1 cellular context compared by ENCODE assay signal in the genomic region with DNA sequence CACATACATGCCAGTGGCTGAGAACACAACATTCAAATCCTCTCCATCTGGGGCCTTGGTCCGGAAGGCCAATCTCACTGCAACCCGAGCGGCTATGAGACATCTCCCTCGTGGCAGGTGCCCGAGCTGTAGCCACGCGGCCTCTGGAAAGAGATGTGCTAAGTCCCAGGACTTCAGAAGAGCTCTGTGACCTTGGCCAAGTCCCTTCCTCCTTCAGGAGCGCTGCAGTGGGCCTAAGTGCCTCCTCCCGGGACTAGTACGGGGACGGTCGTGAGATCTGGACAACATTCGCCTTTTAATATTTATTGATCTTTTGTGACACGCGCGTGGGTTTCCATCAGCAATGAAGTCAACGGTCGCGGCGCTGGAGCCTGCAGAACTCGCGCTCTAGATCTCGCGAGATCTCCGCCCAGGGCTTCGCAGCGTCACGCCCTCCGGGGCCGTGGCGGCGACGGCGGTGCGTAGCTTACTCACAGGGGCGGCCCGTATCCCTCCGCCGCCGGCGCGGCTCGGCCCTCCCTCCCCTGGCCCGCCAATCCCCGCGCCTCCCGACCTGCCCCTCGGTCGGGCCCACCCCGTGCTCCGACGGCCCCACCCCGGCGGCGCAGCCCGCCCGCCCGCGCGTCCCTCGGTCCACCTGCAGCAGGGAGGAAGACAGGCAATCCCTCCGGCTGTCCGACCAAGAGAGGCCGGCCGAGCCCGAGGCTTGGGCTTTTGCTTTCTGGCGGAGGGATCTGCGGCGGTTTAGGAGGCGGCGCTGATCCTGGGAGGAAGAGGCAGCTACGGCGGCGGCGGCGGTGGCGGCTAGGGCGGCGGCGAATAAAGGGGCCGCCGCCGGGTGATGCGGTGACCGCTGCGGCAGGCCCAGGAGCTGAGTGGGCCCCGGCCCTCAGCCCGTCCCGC.
TF ChIP-seq lines count a peak whose summit lies in the region.

A gene (plus strand): TSS at position 588 of the 903 bp plus-strand sequence. CDS start 453 bp downstream, outside the sequence.

TF ChIP-seq in HepG2, 621 proteins besides CTCF, POLR2A, EP300 and RAD21 (continued from another document and continues in another):
- TF ChIP-seq, protein P1, sequence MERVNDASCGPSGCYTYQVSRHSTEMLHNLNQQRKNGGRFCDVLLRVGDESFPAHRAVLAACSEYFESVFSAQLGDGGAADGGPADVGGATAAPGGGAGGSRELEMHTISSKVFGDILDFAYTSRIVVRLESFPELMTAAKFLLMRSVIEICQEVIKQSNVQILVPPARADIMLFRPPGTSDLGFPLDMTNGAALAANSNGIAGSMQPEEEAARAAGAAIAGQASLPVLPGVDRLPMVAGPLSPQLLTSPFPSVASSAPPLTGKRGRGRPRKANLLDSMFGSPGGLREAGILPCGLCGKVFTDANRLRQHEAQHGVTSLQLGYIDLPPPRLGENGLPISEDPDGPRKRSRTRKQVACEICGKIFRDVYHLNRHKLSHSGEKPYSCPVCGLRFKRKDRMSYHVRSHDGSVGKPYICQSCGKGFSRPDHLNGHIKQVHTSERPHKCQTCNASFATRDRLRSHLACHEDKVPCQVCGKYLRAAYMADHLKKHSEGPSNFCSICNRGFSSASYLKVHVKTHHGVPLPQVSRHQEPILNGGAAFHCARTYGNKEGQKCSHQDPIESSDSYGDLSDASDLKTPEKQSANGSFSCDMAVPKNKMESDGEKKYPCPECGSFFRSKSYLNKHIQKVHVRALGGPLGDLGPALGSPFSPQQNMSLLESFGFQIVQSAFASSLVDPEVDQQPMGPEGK (CRISPR knock-in tag; IDR thresholded peaks at IDR 0.05), result peak; percentile 80
- peak; percentile 68; the same call in 1 of the 2 replicates for TF ChIP-seq ZNF317 (CRISPR knock-in tag; IDR thresholded peaks at IDR 0.05)
- TF ChIP-seq ZNF776 (CRISPR knock-in tag; IDR thresholded peaks at IDR 0.05), result no peak; the same call in 1 of the 2 replicates
- peak; percentile 61; the same call in 1 of the 2 replicates for TF ChIP-seq RFXAP (CRISPR knock-in tag; IDR thresholded peaks at IDR 0.05; ENCODE audit: borderline replicate concordance)
- no peak for TF ChIP-seq SMC3 (IDR thresholded peaks at IDR 0.05; ENCODE audit: low read length)
- no peak for TF ChIP-seq NFE2L1 (CRISPR knock-in tag; IDR thresholded peaks at IDR 0.05; ENCODE audit: borderline replicate concordance)
- TF ChIP-seq SRSF9 (IDR thresholded peaks at IDR 0.05; ENCODE audit: borderline replicate concordance, insufficient read depth, low read depth, low read length, poor library complexity, severe bottlenecking), result no peak
- TF ChIP-seq ZNF180 (CRISPR knock-in tag; IDR thresholded peaks at IDR 0.05; ENCODE audit: borderline replicate concordance, low read depth), result no peak
- TF ChIP-seq SOX5 (CRISPR knock-in tag; IDR thresholded peaks at IDR 0.05; ENCODE audit: borderline replicate concordance), result peak; percentile 37; the same call in 1 of the 2 replicates
- no peak; the same call in none of the 2 replicates for TF ChIP-seq SRY (CRISPR knock-in tag; IDR thresholded peaks at IDR 0.05)
- TF ChIP-seq, protein P2, sequence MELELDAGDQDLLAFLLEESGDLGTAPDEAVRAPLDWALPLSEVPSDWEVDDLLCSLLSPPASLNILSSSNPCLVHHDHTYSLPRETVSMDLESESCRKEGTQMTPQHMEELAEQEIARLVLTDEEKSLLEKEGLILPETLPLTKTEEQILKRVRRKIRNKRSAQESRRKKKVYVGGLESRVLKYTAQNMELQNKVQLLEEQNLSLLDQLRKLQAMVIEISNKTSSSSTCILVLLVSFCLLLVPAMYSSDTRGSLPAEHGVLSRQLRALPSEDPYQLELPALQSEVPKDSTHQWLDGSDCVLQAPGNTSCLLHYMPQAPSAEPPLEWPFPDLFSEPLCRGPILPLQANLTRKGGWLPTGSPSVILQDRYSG (CRISPR knock-in tag; IDR thresholded peaks at IDR 0.05), result no peak
- TF ChIP-seq IKZF1 (IDR thresholded peaks at IDR 0.05), result no peak
- TF ChIP-seq, protein P3, sequence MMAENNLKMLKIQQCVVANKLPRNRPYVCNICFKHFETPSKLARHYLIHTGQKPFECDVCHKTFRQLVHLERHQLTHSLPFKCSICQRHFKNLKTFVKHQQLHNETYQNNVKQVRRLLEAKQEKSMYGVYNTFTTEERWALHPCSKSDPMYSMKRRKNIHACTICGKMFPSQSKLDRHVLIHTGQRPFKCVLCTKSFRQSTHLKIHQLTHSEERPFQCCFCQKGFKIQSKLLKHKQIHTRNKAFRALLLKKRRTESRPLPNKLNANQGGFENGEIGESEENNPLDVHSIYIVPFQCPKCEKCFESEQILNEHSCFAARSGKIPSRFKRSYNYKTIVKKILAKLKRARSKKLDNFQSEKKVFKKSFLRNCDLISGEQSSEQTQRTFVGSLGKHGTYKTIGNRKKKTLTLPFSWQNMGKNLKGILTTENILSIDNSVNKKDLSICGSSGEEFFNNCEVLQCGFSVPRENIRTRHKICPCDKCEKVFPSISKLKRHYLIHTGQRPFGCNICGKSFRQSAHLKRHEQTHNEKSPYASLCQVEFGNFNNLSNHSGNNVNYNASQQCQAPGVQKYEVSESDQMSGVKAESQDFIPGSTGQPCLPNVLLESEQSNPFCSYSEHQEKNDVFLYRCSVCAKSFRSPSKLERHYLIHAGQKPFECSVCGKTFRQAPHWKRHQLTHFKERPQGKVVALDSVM (CRISPR knock-in tag; IDR thresholded peaks at IDR 0.05), result peak; percentile 32
- TF ChIP-seq ZNF383 (CRISPR knock-in tag; IDR thresholded peaks at IDR 0.05; ENCODE audit: borderline replicate concordance), result no peak
- no peak for TF ChIP-seq HNRNPUL1 (IDR thresholded peaks at IDR 0.05; ENCODE audit: low read depth, low read length)
- TF ChIP-seq, protein P4, sequence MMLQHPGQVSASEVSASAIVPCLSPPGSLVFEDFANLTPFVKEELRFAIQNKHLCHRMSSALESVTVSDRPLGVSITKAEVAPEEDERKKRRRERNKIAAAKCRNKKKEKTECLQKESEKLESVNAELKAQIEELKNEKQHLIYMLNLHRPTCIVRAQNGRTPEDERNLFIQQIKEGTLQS (CRISPR knock-in tag; IDR thresholded peaks at IDR 0.05), result peak; percentile 15; the same call in 1 of the 2 replicates
- no peak for TF ChIP-seq ZFP41 (CRISPR knock-in tag; IDR thresholded peaks at IDR 0.05; ENCODE audit: borderline replicate concordance)
- TF ChIP-seq, protein P5, sequence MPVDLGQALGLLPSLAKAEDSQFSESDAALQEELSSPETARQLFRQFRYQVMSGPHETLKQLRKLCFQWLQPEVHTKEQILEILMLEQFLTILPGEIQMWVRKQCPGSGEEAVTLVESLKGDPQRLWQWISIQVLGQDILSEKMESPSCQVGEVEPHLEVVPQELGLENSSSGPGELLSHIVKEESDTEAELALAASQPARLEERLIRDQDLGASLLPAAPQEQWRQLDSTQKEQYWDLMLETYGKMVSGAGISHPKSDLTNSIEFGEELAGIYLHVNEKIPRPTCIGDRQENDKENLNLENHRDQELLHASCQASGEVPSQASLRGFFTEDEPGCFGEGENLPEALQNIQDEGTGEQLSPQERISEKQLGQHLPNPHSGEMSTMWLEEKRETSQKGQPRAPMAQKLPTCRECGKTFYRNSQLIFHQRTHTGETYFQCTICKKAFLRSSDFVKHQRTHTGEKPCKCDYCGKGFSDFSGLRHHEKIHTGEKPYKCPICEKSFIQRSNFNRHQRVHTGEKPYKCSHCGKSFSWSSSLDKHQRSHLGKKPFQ (CRISPR knock-in tag; IDR thresholded peaks at IDR 0.05; ENCODE audit: insufficient replicate concordance), result no peak
- TF ChIP-seq, protein P6, sequence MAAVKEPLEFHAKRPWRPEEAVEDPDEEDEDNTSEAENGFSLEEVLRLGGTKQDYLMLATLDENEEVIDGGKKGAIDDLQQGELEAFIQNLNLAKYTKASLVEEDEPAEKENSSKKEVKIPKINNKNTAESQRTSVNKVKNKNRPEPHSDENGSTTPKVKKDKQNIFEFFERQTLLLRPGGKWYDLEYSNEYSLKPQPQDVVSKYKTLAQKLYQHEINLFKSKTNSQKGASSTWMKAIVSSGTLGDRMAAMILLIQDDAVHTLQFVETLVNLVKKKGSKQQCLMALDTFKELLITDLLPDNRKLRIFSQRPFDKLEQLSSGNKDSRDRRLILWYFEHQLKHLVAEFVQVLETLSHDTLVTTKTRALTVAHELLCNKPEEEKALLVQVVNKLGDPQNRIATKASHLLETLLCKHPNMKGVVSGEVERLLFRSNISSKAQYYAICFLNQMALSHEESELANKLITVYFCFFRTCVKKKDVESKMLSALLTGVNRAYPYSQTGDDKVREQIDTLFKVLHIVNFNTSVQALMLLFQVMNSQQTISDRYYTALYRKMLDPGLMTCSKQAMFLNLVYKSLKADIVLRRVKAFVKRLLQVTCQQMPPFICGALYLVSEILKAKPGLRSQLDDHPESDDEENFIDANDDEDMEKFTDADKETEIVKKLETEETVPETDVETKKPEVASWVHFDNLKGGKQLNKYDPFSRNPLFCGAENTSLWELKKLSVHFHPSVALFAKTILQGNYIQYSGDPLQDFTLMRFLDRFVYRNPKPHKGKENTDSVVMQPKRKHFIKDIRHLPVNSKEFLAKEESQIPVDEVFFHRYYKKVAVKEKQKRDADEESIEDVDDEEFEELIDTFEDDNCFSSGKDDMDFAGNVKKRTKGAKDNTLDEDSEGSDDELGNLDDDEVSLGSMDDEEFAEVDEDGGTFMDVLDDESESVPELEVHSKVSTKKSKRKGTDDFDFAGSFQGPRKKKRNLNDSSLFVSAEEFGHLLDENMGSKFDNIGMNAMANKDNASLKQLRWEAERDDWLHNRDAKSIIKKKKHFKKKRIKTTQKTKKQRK (IDR thresholded peaks at IDR 0.05; ENCODE audit: low read length), result no peak
- TF ChIP-seq, protein P7, sequence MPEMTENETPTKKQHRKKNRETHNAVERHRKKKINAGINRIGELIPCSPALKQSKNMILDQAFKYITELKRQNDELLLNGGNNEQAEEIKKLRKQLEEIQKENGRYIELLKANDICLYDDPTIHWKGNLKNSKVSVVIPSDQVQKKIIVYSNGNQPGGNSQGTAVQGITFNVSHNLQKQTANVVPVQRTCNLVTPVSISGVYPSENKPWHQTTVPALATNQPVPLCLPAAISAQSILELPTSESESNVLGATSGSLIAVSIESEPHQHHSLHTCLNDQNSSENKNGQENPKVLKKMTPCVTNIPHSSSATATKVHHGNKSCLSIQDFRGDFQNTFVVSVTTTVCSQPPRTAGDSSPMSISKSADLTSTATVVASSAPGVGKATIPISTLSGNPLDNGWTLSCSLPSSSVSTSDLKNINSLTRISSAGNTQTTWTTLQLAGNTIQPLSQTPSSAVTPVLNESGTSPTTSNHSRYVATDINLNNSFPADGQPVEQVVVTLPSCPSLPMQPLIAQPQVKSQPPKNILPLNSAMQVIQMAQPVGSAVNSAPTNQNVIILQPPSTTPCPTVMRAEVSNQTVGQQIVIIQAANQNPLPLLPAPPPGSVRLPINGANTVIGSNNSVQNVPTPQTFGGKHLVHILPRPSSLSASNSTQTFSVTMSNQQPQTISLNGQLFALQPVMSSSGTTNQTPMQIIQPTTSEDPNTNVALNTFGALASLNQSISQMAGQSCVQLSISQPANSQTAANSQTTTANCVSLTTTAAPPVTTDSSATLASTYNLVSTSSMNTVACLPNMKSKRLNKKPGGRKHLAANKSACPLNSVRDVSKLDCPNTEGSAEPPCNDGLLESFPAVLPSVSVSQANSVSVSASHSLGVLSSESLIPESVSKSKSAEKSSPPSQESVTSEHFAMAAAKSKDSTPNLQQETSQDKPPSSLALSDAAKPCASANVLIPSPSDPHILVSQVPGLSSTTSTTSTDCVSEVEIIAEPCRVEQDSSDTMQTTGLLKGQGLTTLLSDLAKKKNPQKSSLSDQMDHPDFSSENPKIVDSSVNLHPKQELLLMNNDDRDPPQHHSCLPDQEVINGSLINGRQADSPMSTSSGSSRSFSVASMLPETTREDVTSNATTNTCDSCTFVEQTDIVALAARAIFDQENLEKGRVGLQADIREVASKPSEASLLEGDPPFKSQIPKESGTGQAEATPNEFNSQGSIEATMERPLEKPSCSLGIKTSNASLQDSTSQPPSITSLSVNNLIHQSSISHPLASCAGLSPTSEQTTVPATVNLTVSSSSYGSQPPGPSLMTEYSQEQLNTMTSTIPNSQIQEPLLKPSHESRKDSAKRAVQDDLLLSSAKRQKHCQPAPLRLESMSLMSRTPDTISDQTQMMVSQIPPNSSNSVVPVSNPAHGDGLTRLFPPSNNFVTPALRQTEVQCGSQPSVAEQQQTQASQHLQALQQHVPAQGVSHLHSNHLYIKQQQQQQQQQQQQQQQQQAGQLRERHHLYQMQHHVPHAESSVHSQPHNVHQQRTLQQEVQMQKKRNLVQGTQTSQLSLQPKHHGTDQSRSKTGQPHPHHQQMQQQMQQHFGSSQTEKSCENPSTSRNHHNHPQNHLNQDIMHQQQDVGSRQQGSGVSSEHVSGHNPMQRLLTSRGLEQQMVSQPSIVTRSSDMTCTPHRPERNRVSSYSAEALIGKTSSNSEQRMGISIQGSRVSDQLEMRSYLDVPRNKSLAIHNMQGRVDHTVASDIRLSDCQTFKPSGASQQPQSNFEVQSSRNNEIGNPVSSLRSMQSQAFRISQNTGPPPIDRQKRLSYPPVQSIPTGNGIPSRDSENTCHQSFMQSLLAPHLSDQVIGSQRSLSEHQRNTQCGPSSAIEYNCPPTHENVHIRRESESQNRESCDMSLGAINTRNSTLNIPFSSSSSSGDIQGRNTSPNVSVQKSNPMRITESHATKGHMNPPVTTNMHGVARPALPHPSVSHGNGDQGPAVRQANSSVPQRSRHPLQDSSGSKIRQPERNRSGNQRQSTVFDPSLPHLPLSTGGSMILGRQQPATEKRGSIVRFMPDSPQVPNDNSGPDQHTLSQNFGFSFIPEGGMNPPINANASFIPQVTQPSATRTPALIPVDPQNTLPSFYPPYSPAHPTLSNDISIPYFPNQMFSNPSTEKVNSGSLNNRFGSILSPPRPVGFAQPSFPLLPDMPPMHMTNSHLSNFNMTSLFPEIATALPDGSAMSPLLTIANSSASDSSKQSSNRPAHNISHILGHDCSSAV (CRISPR knock-in tag; IDR thresholded peaks at IDR 0.05; ENCODE audit: borderline replicate concordance), result no peak
- peak; percentile 86 for TF ChIP-seq TAF1 (CRISPR knock-in tag; IDR thresholded peaks at IDR 0.05)
- no peak for TF ChIP-seq NPAS2 (CRISPR knock-in tag; IDR thresholded peaks at IDR 0.05; ENCODE audit: borderline replicate concordance)
- TF ChIP-seq TP53 (CRISPR knock-in tag; conservative IDR thresholded peaks at IDR 0.05), result no peak
- 0 out of 2 replicates have a peak, but pooled peaks have one; percentile 1 for TF ChIP-seq ZNF20 (CRISPR knock-in tag; IDR thresholded peaks at IDR 0.05)
- no peak for TF ChIP-seq ZFAT (CRISPR knock-in tag; conservative IDR thresholded peaks at IDR 0.05)
- TF ChIP-seq, protein P8, sequence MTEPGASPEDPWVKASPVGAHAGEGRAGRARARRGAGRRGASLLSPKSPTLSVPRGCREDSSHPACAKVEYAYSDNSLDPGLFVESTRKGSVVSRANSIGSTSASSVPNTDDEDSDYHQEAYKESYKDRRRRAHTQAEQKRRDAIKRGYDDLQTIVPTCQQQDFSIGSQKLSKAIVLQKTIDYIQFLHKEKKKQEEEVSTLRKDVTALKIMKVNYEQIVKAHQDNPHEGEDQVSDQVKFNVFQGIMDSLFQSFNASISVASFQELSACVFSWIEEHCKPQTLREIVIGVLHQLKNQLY (CRISPR knock-in tag; IDR thresholded peaks at IDR 0.05), result no peak
- no peak for TF ChIP-seq CENPX (CRISPR knock-in tag; IDR thresholded peaks at IDR 0.05)
- no peak for TF ChIP-seq KLF13 (CRISPR knock-in tag; IDR thresholded peaks at IDR 0.05)
- peak; percentile 10; the same call in 1 of the 2 replicates for TF ChIP-seq ZNF567 (CRISPR knock-in tag; IDR thresholded peaks at IDR 0.05; ENCODE audit: borderline replicate concordance)
- TF ChIP-seq ZNF264 (CRISPR knock-in tag; IDR thresholded peaks at IDR 0.05), result no peak; the same call in 1 of the 2 replicates
- no peak for TF ChIP-seq RELA (CRISPR knock-in tag; IDR thresholded peaks at IDR 0.05)
- TF ChIP-seq ZNF205 (CRISPR knock-in tag; IDR thresholded peaks at IDR 0.05), result peak; percentile 83; the same call in 1 of the 2 replicates
- no peak for TF ChIP-seq ZNF850 (CRISPR knock-in tag; conservative IDR thresholded peaks at IDR 0.05)
